In genomic region chr3:37765591-37766219, GRCh38 we compare ENCODE assay signal across 1 cellular context.
A peak's percentile ranks its signal among the peaks of the same experiment; 100 is the strongest.
TF ChIP-seq lines count a peak whose summit lies in the region.

No MANE protein-coding gene starts in this region.

TF ChIP-seq in K562, 482 proteins besides CTCF, POLR2A, EP300 and RAD21 (continued from another document and continues in another):
- TF ChIP-seq BRF1 (IDR thresholded peaks at IDR 0.05; ENCODE audit: borderline replicate concordance, extremely low read depth, insufficient read length) = no peak
- peak; percentile 95 for TF ChIP-seq DMBX1 (CRISPR knock-in tag; IDR thresholded peaks at IDR 0.05; ENCODE audit: borderline replicate concordance)
- no peak for TF ChIP-seq SIN3A (IDR thresholded peaks at IDR 0.05; ENCODE audit: borderline replicate concordance in 2 of 2, control insufficient read depth in 1 of 2, low read depth in 2 of 2, low read length in 2 of 2)
- no peak for TF ChIP-seq SMARCB1 (IDR thresholded peaks at IDR 0.05; ENCODE audit: insufficient read length, low read depth)
- peak; percentile 46; the same call in 1 of the 2 replicates for TF ChIP-seq JUND (IDR thresholded peaks at IDR 0.05; ENCODE audit: borderline replicate concordance, low read depth, low read length)
- TF ChIP-seq JUND (tag; IDR thresholded peaks at IDR 0.05; ENCODE audit: borderline replicate concordance, low read depth, low read length) = peak; percentile 74; the same call in 2 of the 3 replicates
- TF ChIP-seq ATF1 (CRISPR knock-in tag; IDR thresholded peaks at IDR 0.05) = no peak
- TF ChIP-seq ATF1 (tag; IDR thresholded peaks at IDR 0.05) = peak; percentile 83
- no peak; the same call in 1 of the 2 replicates for TF ChIP-seq CREB3L1 (IDR thresholded peaks at IDR 0.05; ENCODE audit: borderline replicate concordance, low read depth)
- TF ChIP-seq TCF7 (IDR thresholded peaks at IDR 0.05; ENCODE audit: borderline replicate concordance) = no peak
- peak; percentile 93 for TF ChIP-seq ZKSCAN8 (CRISPR knock-in tag; IDR thresholded peaks at IDR 0.05)
- TF ChIP-seq PHB2 (IDR thresholded peaks at IDR 0.05; ENCODE audit: low read depth) = peak; percentile 80
- peak; percentile 58; the same call in 1 of the 2 replicates for TF ChIP-seq NCOA1 (IDR thresholded peaks at IDR 0.05; ENCODE audit: low read depth)
- TF ChIP-seq SAFB (IDR thresholded peaks at IDR 0.05; ENCODE audit: borderline replicate concordance, low read depth, low read length) = no peak
- peak in 1 of 2 experiments; percentile 95; a peak in 2 of 4 replicates for TF ChIP-seq ZNF639 (CRISPR knock-in tag; conservative IDR thresholded peaks at IDR 0.05 in 1 of 2, IDR thresholded peaks at IDR 0.05 in 1 of 2)
- peak; percentile 98 for TF ChIP-seq SMAD4 (CRISPR knock-in tag; conservative IDR thresholded peaks at IDR 0.05)
- TF ChIP-seq ZNF586 (CRISPR knock-in tag; conservative IDR thresholded peaks at IDR 0.05) = no peak
- TF ChIP-seq U2AF1 (optimal IDR thresholded peaks at IDR 0.05; ENCODE audit: low read depth, low read length) = no peak
- TF ChIP-seq ZNF217 (CRISPR knock-in tag; IDR thresholded peaks at IDR 0.05) = no peak
- TF ChIP-seq SNIP1 (IDR thresholded peaks at IDR 0.05; ENCODE audit: low read depth) = no peak
- no peak for TF ChIP-seq ZNF407 (IDR thresholded peaks at IDR 0.05; ENCODE audit: low read depth)
- no peak for TF ChIP-seq ZBTB26 (CRISPR knock-in tag; IDR thresholded peaks at IDR 0.05)
- no peak for TF ChIP-seq ZNF445 (CRISPR knock-in tag; IDR thresholded peaks at IDR 0.05; ENCODE audit: low read depth)
- no peak for TF ChIP-seq RBM34 (IDR thresholded peaks at IDR 0.05; ENCODE audit: borderline replicate concordance, insufficient read depth, low read length)
- TF ChIP-seq E2F6 (IDR thresholded peaks at IDR 0.05; ENCODE audit: borderline replicate concordance in 1 of 2, extremely low read depth in 1 of 2, insufficient read depth in 1 of 2, insufficient read length in 1 of 2, low read depth in 1 of 2, low read length in 1 of 2, poor library complexity in 1 of 2, severe bottlenecking in 1 of 2) = peak in 1 of 2 experiments; percentile 55
- no peak for TF ChIP-seq TFE3 (CRISPR knock-in tag; IDR thresholded peaks at IDR 0.05)
- TF ChIP-seq CGGBP1 (CRISPR knock-in tag; IDR thresholded peaks at IDR 0.05) = no peak
- TF ChIP-seq CLOCK (CRISPR knock-in tag; IDR thresholded peaks at IDR 0.05; ENCODE audit: borderline replicate concordance) = no peak
- peak; percentile 82 for TF ChIP-seq BACH1 (tag; IDR thresholded peaks at IDR 0.05)
- no peak for TF ChIP-seq NCOA4 (IDR thresholded peaks at IDR 0.05; ENCODE audit: partially characterized antibody)
- no peak for TF ChIP-seq MTF1 (CRISPR knock-in tag; IDR thresholded peaks at IDR 0.05; ENCODE audit: borderline replicate concordance)
- no peak for TF ChIP-seq NFRKB (IDR thresholded peaks at IDR 0.05; ENCODE audit: low read depth)
- TF ChIP-seq MLLT1 (IDR thresholded peaks at IDR 0.05) = peak; percentile 54 to 88; a peak in 3 of 4 replicates
